ENCODE assay signal across 9 cellular contexts in the genomic region with DNA sequence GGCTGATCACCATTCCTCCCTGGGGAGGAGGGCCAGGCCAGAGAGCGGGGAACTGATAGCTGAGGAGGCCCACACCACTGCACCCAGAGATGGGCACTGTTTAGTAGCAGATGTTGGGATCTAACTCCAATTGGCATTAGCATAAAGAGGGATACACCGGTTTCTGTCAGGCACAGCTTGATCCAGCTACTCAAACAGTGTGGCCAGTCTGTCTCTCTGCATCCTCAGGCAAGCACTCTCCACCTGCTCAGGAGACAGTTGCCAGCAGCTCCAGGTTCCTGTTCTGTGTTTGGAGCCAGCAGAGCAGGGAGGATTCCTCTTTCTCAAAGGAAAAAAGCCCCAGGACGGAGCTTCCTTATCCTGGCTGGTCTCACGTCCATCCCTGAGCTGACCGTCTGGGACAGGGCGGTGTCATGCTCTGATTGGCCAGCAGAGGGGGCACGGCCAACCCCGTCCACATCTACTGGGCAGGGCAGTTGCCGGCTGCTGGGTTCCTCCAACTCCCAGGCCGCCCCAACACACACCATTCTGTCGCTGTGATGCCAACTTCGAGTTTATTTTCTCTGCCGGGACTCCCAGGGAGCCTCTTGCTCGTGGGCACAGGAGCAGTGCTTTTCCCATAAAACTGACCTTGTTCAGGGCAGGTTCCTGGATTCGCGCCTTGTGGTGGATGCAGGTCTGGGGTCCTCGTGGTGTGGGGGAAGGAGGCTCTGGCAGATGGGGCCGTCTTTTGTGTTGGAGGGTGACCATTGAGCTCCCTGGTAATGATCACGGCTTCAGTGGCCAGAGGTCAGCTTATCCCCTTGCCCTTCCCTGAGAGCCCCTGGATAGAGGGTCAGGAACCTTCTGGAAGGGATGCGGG. TPM values are rescaled to one million over a fixed set of nuclear protein-coding genes. Genes with fewer than 3 reads are reported as not detected.
DNase-seq lines count a peak whose midpoint lies in the region; ATAC-seq and TF ChIP-seq lines count a peak whose summit lies in the region.
"Had no signal": no experiment of that assay in that cellular context is flagged by ENCODE, and none has a peak within 500 bp of the region (broad histone marks: within the 10 kb centered on the region; RNA-seq: fewer than 3 reads in every experiment).

No MANE protein-coding gene starts in this region.

- H3K36me3 Mint-ChIP-seq in activated CD4-positive, alpha-beta memory T cell treated with anti-CD3 and anti-CD28 coated beads for 36 hours = no peaks in the 10 kb centered on the region
- no peaks in the 10 kb centered on the region for H3K36me3 Mint-ChIP-seq in glutamatergic neuron (ENCODE audit: unreplicated experiment)
- H3K36me3 Mint-ChIP-seq: naive thymus-derived CD8-positive, alpha-beta T cell had no signal

- intact Hi-C loops in activated CD4-positive, alpha-beta memory T cell treated with anti-CD3 and anti-CD28 coated beads for 36 hours (cut with micrococcal nuclease) = no loop called here

- peaks cover 7% of the 10 kb centered on the region for H3K4me1 Mint-ChIP-seq in activated CD4-positive, alpha-beta memory T cell treated with anti-CD3 and anti-CD28 coated beads for 36 hours (ENCODE audit: low read depth)
- H3K4me1 Mint-ChIP-seq in glutamatergic neuron (ENCODE audit: low read depth, unreplicated experiment) = peaks cover 4% of the 10 kb centered on the region

- CTCF ChIA-PET in activated CD4-positive, alpha-beta memory T cell treated with anti-CD3 and anti-CD28 coated beads for 36 hours (lab: Charles Lee) = interaction anchor here (1.4 to 2.8 kb wide), 3 partner anchors 8 to 13 kb away, joined by 3 to 12 read pairs (median 4); no protein-coding TSS in a partner anchor

- no peaks in the 10 kb centered on the region for H3K9me3 Mint-ChIP-seq in activated CD4-positive, alpha-beta memory T cell treated with anti-CD3 and anti-CD28 coated beads for 36 hours
- H3K9me3 Mint-ChIP-seq in glutamatergic neuron (ENCODE audit: unreplicated experiment) = peaks cover 2% of the 10 kb centered on the region

- ATAC-seq in GM21723 (IDR thresholded peaks at IDR 0.05; ENCODE audit: unreplicated experiment) = no peak
- no peak for ATAC-seq in HG02938 (IDR thresholded peaks at IDR 0.05; ENCODE audit: unreplicated experiment)
- ATAC-seq: naive thymus-derived CD8-positive, alpha-beta T cell had no signal

- in situ Hi-C loops in Caki2 (cut with HindIII; ENCODE audit: low pct_unique_long_range_greater_than_20kb, low sequenced_read_pairs) = no loop called here

- peak; percentile 49 for DNase-seq in Caki2 (ENCODE audit: low read depth)
- peak; percentile 26 for DNase-seq in HCEC 1CT
- DNase-seq in activated CD4-positive, alpha-beta memory T cell treated with anti-CD3 and anti-CD28 coated beads for 36 hours = peak; percentile 36
- DNase-seq in glutamatergic neuron = peak; percentile 88
- DNase-seq in pons (ENCODE audit: low spot score) = peak; percentile 9
- no peak for DNase-seq in dedifferentiated amniotic fluid mesenchymal stem cell (ENCODE audit: extremely low spot score)

- no peak overlapping the region for H3K27ac Mint-ChIP-seq in activated CD4-positive, alpha-beta memory T cell treated with anti-CD3 and anti-CD28 coated beads for 36 hours
- H3K27ac Mint-ChIP-seq in glutamatergic neuron (ENCODE audit: unreplicated experiment) = no peak overlapping the region
- H3K27ac Mint-ChIP-seq: naive thymus-derived CD8-positive, alpha-beta T cell had no signal

- H3K4me3 Mint-ChIP-seq in activated CD4-positive, alpha-beta memory T cell treated with anti-CD3 and anti-CD28 coated beads for 36 hours = no peak overlapping the region
- no peak overlapping the region for H3K4me3 Mint-ChIP-seq in glutamatergic neuron (ENCODE audit: unreplicated experiment)
- H3K4me3 Mint-ChIP-seq: naive thymus-derived CD8-positive, alpha-beta T cell had no signal

- H3K27me3 Mint-ChIP-seq in activated CD4-positive, alpha-beta memory T cell treated with anti-CD3 and anti-CD28 coated beads for 36 hours = no peaks in the 10 kb centered on the region
- H3K27me3 Mint-ChIP-seq in glutamatergic neuron (ENCODE audit: unreplicated experiment) = peaks cover 8% of the 10 kb centered on the region

- POLR2A ChIA-PET in activated CD4-positive, alpha-beta memory T cell treated with anti-CD3 and anti-CD28 coated beads for 36 hours (lab: Charles Lee) = no interaction called here

- peak; percentile 91 for TF ChIP-seq CTCF in glutamatergic neuron (IDR thresholded peaks at IDR 0.05; ENCODE audit: partially characterized antibody, unreplicated experiment)

RNA-seq across cellular contexts. Expression of a gene that starts 47.9 kb away (rescaled TPM):
- 21.3 and 30.8 TPM in 2 replicates for total RNA-seq in Caki2 (2014; rRNA removed; shearing (Covaris generic); ENCODE audit: low replicate concordance)
- total RNA-seq in activated CD4-positive, alpha-beta memory T cell treated with anti-CD3 and anti-CD28 coated beads for 36 hours = under 1 TPM; 0.12 to 0.19 TPM
- 28.9 TPM for total RNA-seq in glutamatergic neuron (ENCODE audit: unreplicated experiment)

Comparison
In these comparisons a context has a peak if more than half of its experiments do, and no peak if none do; other contexts are left out.
1. RNA of a gene that starts 47.9 kb away (total RNA-seq): 28.9 TPM in glutamatergic neuron (single experiment) and 21.3 to 30.8 TPM in Caki2; 0.12 to 0.19 TPM in activated CD4-positive, alpha-beta memory T cell treated with anti-CD3 and anti-CD28 coated beads for 36 hours; every median in the first group is over 10 times any median in the second.